In the genomic region with DNA sequence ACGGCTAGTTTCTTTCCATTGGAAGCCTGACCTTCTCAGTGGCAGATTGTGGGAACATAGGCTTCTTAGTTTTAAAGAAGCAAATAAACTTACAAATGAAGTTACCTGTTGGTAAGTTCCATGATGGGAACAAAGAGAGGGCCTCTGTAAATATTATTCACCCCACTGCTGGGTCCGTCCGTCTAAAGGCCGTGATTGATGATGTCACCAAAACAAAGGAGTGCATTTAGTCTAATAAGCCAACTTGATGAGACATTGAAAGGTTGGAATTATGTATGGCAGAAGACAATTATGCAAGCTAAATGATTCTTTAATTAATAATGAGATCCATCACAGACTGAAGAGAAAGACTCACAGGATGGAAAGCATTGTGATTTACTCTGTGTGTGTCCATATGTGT, we compare ENCODE assay signal across 26 cellular contexts.
"Had no signal": no experiment of that assay in that cellular context is flagged by ENCODE, and none has a peak within 500 bp of the region (broad histone marks: within the 10 kb centered on the region; RNA-seq: fewer than 3 reads in every experiment).

No MANE protein-coding gene starts in this region.

- H3K27me3 ChIP-seq: colonic mucosa, dorsolateral prefrontal cortex, esophagus muscularis mucosa, esophagus squamous epithelium, foreskin keratinocyte, gastrocnemius medialis, gastroesophageal sphincter, heart left ventricle, heart right ventricle had no signal

- H3K9me3 ChIP-seq: colonic mucosa, esophagus muscularis mucosa, esophagus squamous epithelium, gastrocnemius medialis, gastroesophageal sphincter had no signal

- H3K27ac ChIP-seq: colonic mucosa, coronary artery, dorsolateral prefrontal cortex, epithelial cell of prostate, esophagus muscularis mucosa, esophagus squamous epithelium, foreskin keratinocyte, gastrocnemius medialis, gastroesophageal sphincter, heart left ventricle, heart right ventricle had no signal

- DNase-seq: colonic mucosa; cortex of kidney; dermis blood vessel endothelial cell; dorsolateral prefrontal cortex; effector CD4-positive, alpha-beta T cell; effector CD8-positive, alpha-beta T cell; effector memory CD4-positive, alpha-beta T cell; effector memory CD8-positive, alpha-beta T cell; endodermal cell; erythroblast; esophagus squamous epithelium; foreskin fibroblast; foreskin keratinocyte; gastrocnemius medialis; glutamatergic neuron; heart left ventricle; heart right ventricle had no signal

- FAIRE-seq: colon, endometrium, endothelial cell of umbilical vein, frontal cortex had no signal

- H3K36me3 ChIP-seq: colonic mucosa, esophagus muscularis mucosa, esophagus squamous epithelium, gastrocnemius medialis, gastroesophageal sphincter, heart left ventricle, heart right ventricle had no signal

- ATAC-seq: effector memory CD8-positive, alpha-beta T cell; esophagus mucosa; gastrocnemius medialis; gastroesophageal sphincter; heart left ventricle; heart right ventricle had no signal

- H3K4me1 ChIP-seq: colonic mucosa, esophagus muscularis mucosa, esophagus squamous epithelium, foreskin keratinocyte, gastrocnemius medialis, gastroesophageal sphincter, heart left ventricle, heart right ventricle had no signal

- H3K4me3 ChIP-seq: colonic mucosa, coronary artery, dorsolateral prefrontal cortex, esophagus muscularis mucosa, esophagus squamous epithelium, gastrocnemius medialis, gastroesophageal sphincter, heart left ventricle, heart right ventricle had no signal
